In genomic region chr11:94545641-94546470, GRCh38 we compare ENCODE assay signal across 7 cellular contexts.
A peak's percentile ranks its signal among the peaks of the same experiment; 100 is the strongest.
DNase-seq lines count a peak whose midpoint lies in the region; ATAC-seq lines count a peak whose summit lies in the region.
"Had no signal": no experiment of that assay in that cellular context is flagged by ENCODE, and none has a peak within 500 bp of the region (broad histone marks: within the 10 kb centered on the region; RNA-seq: fewer than 3 reads in every experiment).

No MANE protein-coding gene starts in this region.

- peak; percentile 9 for DNase-seq in NCI-H69 (lab: John Stamatoyannopoulos, UW)
- no peak for DNase-seq in stimulated activated CD4-positive, alpha-beta T cell treated with anti-CD3 and anti-CD28 coated beads, Interleukin-15, amount 100 ng/mL, for 24 hours
- DNase-seq in NCI-H187 treated with DMSO at 0.1 percent for 48 hours (lab: John Stamatoyannopoulos, UW): no peak

- H3K27ac ChIP-seq in ACC112 (ENCODE audit: low read depth, low read length): no peak overlapping the region
- H3K27ac ChIP-seq: parathyroid adenoma had no signal

- peaks cover 51% of the 10 kb centered on the region for H3K79me2 ChIP-seq in ACC112 (ENCODE audit: control insufficient read depth, insufficient read depth, low read length, unreplicated experiment)
- H3K79me2 ChIP-seq: parathyroid adenoma had no signal

- H3K9ac ChIP-seq in iPS-15b (ENCODE audit: low read depth, low read length): peak overlapping the region; percentile 54
- H3K9ac ChIP-seq: parathyroid adenoma had no signal

- peak overlapping the region; percentile 58 for H2AFZ ChIP-seq in ACC112 (ENCODE audit: low read length, unreplicated experiment)
- H2AFZ ChIP-seq: parathyroid adenoma had no signal

- H3K27me3 ChIP-seq in ACC112 (ENCODE audit: insufficient read depth, low read length) (no peaks in the 10 kb centered on the region), iPS-15b (ENCODE audit: control insufficient read depth, insufficient read depth, low read length) (peaks cover 25% of the 10 kb centered on the region)

- H3K4me3 ChIP-seq in ACC112 (ENCODE audit: low read depth, low read length): peak overlapping the region; percentile 85
- peak overlapping the region; percentile 70 for H3K4me3 ChIP-seq in iPS-15b (ENCODE audit: low read depth, low read length)

- H3K4me1 ChIP-seq in ACC112 (ENCODE audit: control insufficient read depth, insufficient read depth, low read length, unreplicated experiment): peaks cover 32% of the 10 kb centered on the region
- H3K4me1 ChIP-seq in iPS-15b (ENCODE audit: control insufficient read depth, insufficient read depth, low read length): peaks cover 10% of the 10 kb centered on the region
- H3K4me1 ChIP-seq: parathyroid adenoma had no signal

- H3K36me3 ChIP-seq in ACC112 (ENCODE audit: insufficient read depth, low read length) (no peaks in the 10 kb centered on the region), iPS-15b (ENCODE audit: control insufficient read depth, insufficient read depth, low read length) (no peaks in the 10 kb centered on the region)

- no peak for ATAC-seq in GM21529 (IDR thresholded peaks at IDR 0.05; ENCODE audit: unreplicated experiment)

- no peaks in the 10 kb centered on the region for H3K9me3 ChIP-seq in iPS-15b (ENCODE audit: control insufficient read depth, insufficient read depth, low read length)
